Comparison of ENCODE assay signal across 14 cellular contexts in the genomic region with DNA sequence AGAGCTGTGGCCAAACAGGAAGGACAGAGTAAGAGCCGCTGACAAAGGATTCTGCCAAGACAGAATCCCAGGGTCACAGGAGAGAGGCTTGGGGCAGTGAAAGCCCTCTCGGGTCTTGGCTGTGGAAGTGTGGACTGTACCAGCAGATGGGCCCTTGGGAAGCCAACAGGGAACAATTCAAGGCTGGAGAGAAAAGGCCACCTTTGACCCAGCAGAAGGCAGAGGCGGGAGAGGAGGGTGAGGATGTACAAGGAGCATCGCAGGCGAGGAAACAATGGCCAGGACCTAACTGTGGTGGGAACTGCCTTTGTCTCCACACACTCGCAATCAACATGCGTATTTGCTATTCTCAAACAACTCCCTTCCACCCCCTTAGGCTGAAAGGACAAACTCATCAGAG. TPM values are rescaled to one million over a fixed set of nuclear protein-coding genes. Genes with fewer than 3 reads are reported as not detected.
DNase-seq lines count a peak whose midpoint lies in the region; ATAC-seq and TF ChIP-seq lines count a peak whose summit lies in the region.
"Had no signal": no experiment of that assay in that cellular context is flagged by ENCODE, and none has a peak within 500 bp of the region (broad histone marks: within the 10 kb centered on the region; RNA-seq: fewer than 3 reads in every experiment).

No MANE protein-coding gene starts in this region.

- H3K4me2 ChIP-seq in GM23248 (ENCODE audit: unreplicated experiment): no peak overlapping the region
- H3K4me2 ChIP-seq in osteoblast (ENCODE audit: insufficient read depth, low read length): no peak overlapping the region

- ATAC-seq in HG02763 (IDR thresholded peaks at IDR 0.05; ENCODE audit: unreplicated experiment): no peak

- POLR2A ChIA-PET in RWPE1 (lab: Yijun Ruan, JAX; ENCODE audit: low non-redundant PET): no interaction called here

- H3K9me3 Mint-ChIP-seq in endothelial cell (ENCODE audit: unreplicated experiment): no peaks in the 10 kb centered on the region

- H3K4me1 Mint-ChIP-seq in endothelial cell (ENCODE audit: unreplicated experiment): peaks cover 43% of the 10 kb centered on the region

- DNase-seq in GM23248 (no peak), RWPE1 (ENCODE audit: low spot score) (no peak), endothelial cell (ENCODE audit: low spot score) (no peak), osteoblast (ENCODE audit: insufficient read length, low spot score, missing footprints) (no peak), SK-N-DZ (ENCODE audit: low spot score) (no peak), GM20000 (ENCODE audit: low spot score) (no peak)
- DNase-seq: activated T-cell treated with anti-CD3 and anti-CD28 coated beads, Interleukin-2, amount 50 U/mL, for 1 hour; DMS 273 treated with DMSO at 0.1 percent for 48 hours; occipital lobe; stimulated activated CD4-positive, alpha-beta T cell treated with anti-CD3 and anti-CD28 coated beads, Interleukin-2, amount 100 ng/mL, for 24 hours; stimulated activated naive CD4-positive, alpha-beta T cell treated with Interleukin-2 at 50 U/mL for 16 hours had no signal

- 90 to 92% methylated on average over 7 of the region's 7 CpGs for WGBS in GM23248 (ENCODE audit: low coverage in 1 of 2, low lambda C conversion rate in 2 of 2, missing lambda C conversion rate in 2 of 2), 2 experiments

- H3K9me3 ChIP-seq in GM23248 (ENCODE audit: low read depth): no peaks in the 10 kb centered on the region
- H3K9me3 ChIP-seq in osteoblast (ENCODE audit: low read depth, low read length): no peaks in the 10 kb centered on the region

- H3K27me3 ChIP-seq in GM23248 (replicated peaks; ENCODE audit: insufficient read depth) (no peaks in the 10 kb centered on the region), osteoblast (ENCODE audit: insufficient read depth, low read length) (no peaks in the 10 kb centered on the region)

- 0 out of 2 replicates have a peak overlapping the region, but pooled peaks have one; percentile 5 for H3K9ac ChIP-seq in GM23248

- peaks cover 15% of the 10 kb centered on the region for H3K27me3 Mint-ChIP-seq in endothelial cell (ENCODE audit: unreplicated experiment)

- H3K4me1 ChIP-seq in GM23248 (ENCODE audit: insufficient read depth): peaks cover 26% of the 10 kb centered on the region
- H3K4me1 ChIP-seq in osteoblast (ENCODE audit: insufficient read depth, low read length): peaks cover 26% of the 10 kb centered on the region

- no peak for TF ChIP-seq CTCF in RWPE1 (conservative IDR thresholded peaks at IDR 0.05; ENCODE audit: low read depth)
- TF ChIP-seq CTCF in endothelial cell (IDR thresholded peaks at IDR 0.05; ENCODE audit: unreplicated experiment): no peak
- TF ChIP-seq CTCF in osteoblast (IDR thresholded peaks at IDR 0.05; ENCODE audit: extremely low read depth, low read depth, low read length): no peak
- no peak for TF ChIP-seq CTCF in GM20000 (IDR thresholded peaks at IDR 0.05; ENCODE audit: extremely low read depth, missing control alignments)

- H3K79me2 ChIP-seq in GM23248 (ENCODE audit: insufficient read depth) (peaks cover 4% of the 10 kb centered on the region), osteoblast (ENCODE audit: insufficient read depth, low read length) (peaks cover 3% of the 10 kb centered on the region)

- peak overlapping the region; percentile 67 for H3K27ac Mint-ChIP-seq in endothelial cell (ENCODE audit: unreplicated experiment)

- H3K36me3 Mint-ChIP-seq in endothelial cell (ENCODE audit: low read depth, unreplicated experiment): peaks cover 40% of the 10 kb centered on the region

- no peak overlapping the region for H2AFZ ChIP-seq in GM23248
- no peak overlapping the region for H2AFZ ChIP-seq in osteoblast (ENCODE audit: low read length)

- peaks cover 79% of the 10 kb centered on the region for H3F3A ChIP-seq in GM23248 (ENCODE audit: insufficient read depth)

- in situ Hi-C loops in GM23248 (cut with MboI): no loop called here

- H3K36me3 ChIP-seq in GM23248 (ENCODE audit: low read depth) (peaks cover 17% of the 10 kb centered on the region; the same call in 1 of the 2 replicates), osteoblast (ENCODE audit: insufficient read depth, low read length) (peaks cover 69% of the 10 kb centered on the region)

- CTCF ChIA-PET in RWPE1 (lab: Yijun Ruan, JAX): interaction anchor here (0.7 to 0.8 kb wide), 2 partner anchors 9 to 27 kb away, joined by 3 read pairs; no protein-coding TSS in a partner anchor

- H3K4me3 ChIP-seq in GM23248 (no peak overlapping the region), osteoblast (ENCODE audit: insufficient read depth, low read length) (no peak overlapping the region)

- no peak overlapping the region for H3K4me3 Mint-ChIP-seq in endothelial cell (ENCODE audit: unreplicated experiment)

- H4K20me1 ChIP-seq in GM23248 (ENCODE audit: insufficient read depth) (no peaks in the 10 kb centered on the region), osteoblast (ENCODE audit: insufficient read depth, low read length) (peaks cover 26% of the 10 kb centered on the region)

- no peaks in the 10 kb centered on the region for H3K9me2 ChIP-seq in GM23248 (ENCODE audit: insufficient read depth)

- H3K27ac ChIP-seq in GM23248 (peak overlapping the region; percentile 63), RWPE1 (peak overlapping the region; percentile 96), osteoblast (ENCODE audit: low read depth, low read length) (peak overlapping the region; percentile 21)

RNA-seq across cellular contexts. Expression of a gene that starts 15.7 kb away (rescaled TPM):
- total RNA-seq in GM23248 (2014; rRNA removed; shearing (Covaris generic)): 129 and 143 TPM in 2 replicates
- 150 and 156 TPM in 2 replicates for polyA plus RNA-seq in GM23248 (2016; fragmentation: Nextera tagmentation; extraction: Ambion mirVana)
- total RNA-seq in endothelial cell (ENCODE audit: unreplicated experiment): 127 TPM
- 92.6 and 107 TPM in 2 replicates for total RNA-seq in osteoblast
- polyA plus RNA-seq in SK-N-DZ (2014; cell fraction: cytosol; rRNA removed): 257 and 292 TPM in 2 replicates
- polyA plus RNA-seq in SK-N-DZ (2014; cell fraction: nucleus; rRNA removed): 158 and 171 TPM in 2 replicates

RNA-seq across cellular contexts. Expression of a gene that starts 29.0 kb away (rescaled TPM):
- not detected in 2 replicates for total RNA-seq in GM23248 (2014; rRNA removed; shearing (Covaris generic))
- not detected in 2 replicates for polyA plus RNA-seq in GM23248 (2016; fragmentation: Nextera tagmentation; extraction: Ambion mirVana)
- total RNA-seq in endothelial cell (ENCODE audit: unreplicated experiment) (not detected), osteoblast (not detected in 2 replicates)
- not detected in 2 replicates for polyA plus RNA-seq in SK-N-DZ (2014; cell fraction: cytosol; rRNA removed)
- polyA plus RNA-seq in SK-N-DZ (2014; cell fraction: nucleus; rRNA removed): not detected in 2 replicates
- total RNA-seq: kidney epithelial cell, occipital lobe, RPMI7951 had no signal

RNA-seq across cellular contexts. Expression of a gene that starts 55.5 kb away (rescaled TPM):
- 39.6 and 61.6 TPM in 2 replicates for total RNA-seq in GM23248 (2014; rRNA removed; shearing (Covaris generic))
- 45.7 and 46.4 TPM in 2 replicates for polyA plus RNA-seq in GM23248 (2016; fragmentation: Nextera tagmentation; extraction: Ambion mirVana)
- total RNA-seq in endothelial cell (ENCODE audit: unreplicated experiment): 19.3 TPM
- total RNA-seq in osteoblast: 39.5 and 42.7 TPM in 2 replicates
- polyA plus RNA-seq in SK-N-DZ (2014; cell fraction: cytosol; rRNA removed): 26.8 and 32.5 TPM in 2 replicates
- 20.8 and 35.5 TPM in 2 replicates for polyA plus RNA-seq in SK-N-DZ (2014; cell fraction: nucleus; rRNA removed)

RNA-seq across cellular contexts. Expression of a gene that starts 55.7 kb away (rescaled TPM):
- total RNA-seq in GM23248 (2014; rRNA removed; shearing (Covaris generic)): 2.0 and 4.9 TPM in 2 replicates
- polyA plus RNA-seq in GM23248 (2016; fragmentation: Nextera tagmentation; extraction: Ambion mirVana): 10.8 and 12.1 TPM in 2 replicates
- 8.1 TPM for total RNA-seq in endothelial cell (ENCODE audit: unreplicated experiment)
- total RNA-seq in osteoblast: 3.5 and 4.0 TPM in 2 replicates
- 10.1 and 10.9 TPM in 2 replicates for polyA plus RNA-seq in SK-N-DZ (2014; cell fraction: cytosol; rRNA removed)
- polyA plus RNA-seq in SK-N-DZ (2014; cell fraction: nucleus; rRNA removed): 7.6 and 10.4 TPM in 2 replicates

Comparison
In these comparisons a context has a peak if more than half of its experiments do, and no peak if none do; other contexts are left out.
1. H3K27ac ChIP-seq: peak in every context shown above with its lines; median percentile 96 in RWPE1; 63 in GM23248; 21 in osteoblast.